Comparison of ENCODE assay signal across 15 cellular contexts in the genomic region with DNA sequence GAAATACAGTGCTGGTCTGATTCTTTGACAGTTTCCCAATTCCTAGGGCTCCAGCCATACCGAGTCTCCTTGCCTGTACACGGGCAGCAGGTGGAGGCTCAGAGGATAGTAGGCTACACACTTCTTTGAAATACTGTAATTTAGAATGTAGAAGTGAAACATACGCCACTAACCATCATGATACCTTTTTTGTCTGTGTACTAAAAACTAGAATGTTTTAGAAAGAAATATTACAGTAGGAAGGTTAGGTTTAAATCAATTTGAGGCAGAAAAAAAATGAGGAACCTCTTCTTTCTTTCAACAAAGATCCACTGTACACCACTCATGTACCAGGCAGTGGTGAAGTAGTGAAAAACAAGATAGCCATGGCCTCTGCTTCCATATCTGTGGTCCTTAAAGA.
A peak's percentile ranks its signal among the peaks of the same experiment; 100 is the strongest.
DNase-seq lines count a peak whose midpoint lies in the region; ATAC-seq and TF ChIP-seq lines count a peak whose summit lies in the region.
"Had no signal": no experiment of that assay in that cellular context is flagged by ENCODE, and none has a peak within 500 bp of the region (broad histone marks: within the 10 kb centered on the region; RNA-seq: fewer than 3 reads in every experiment).

No MANE protein-coding gene starts in this region.

- DNase-seq in T-helper 2 cell treated with Interferon-gamma antibody and Interleukin-4, amounts not matched to agents 5 μg/mL and 100 μg/mL, for 36 hours (ENCODE audit: low spot score) = no peak
- DNase-seq in T-helper 2 cell (no peak), mesothelial cell of epicardium (ENCODE audit: low spot score in 2 of 2, unreplicated experiment in 2 of 2) (no peak), NCI-H82 (lab: John Stamatoyannopoulos, UW) (no peak), GM19238 (ENCODE audit: insufficient read length, low spot score) (no peak)
- no peak for DNase-seq in stimulated activated naive CD4-positive, alpha-beta T cell (lab: John Stamatoyannopoulos, UW)
- DNase-seq: 8988T; Karpas-422; left cardiac atrium; naive thymus-derived CD4-positive, alpha-beta T cell; Peyer's patch; T-helper 17 cell; tibial artery had no signal

- peak; percentile 61 for ATAC-seq in GM21619 (IDR thresholded peaks at IDR 0.05; ENCODE audit: unreplicated experiment)
- peak; percentile 46 for ATAC-seq in HG03095 (IDR thresholded peaks at IDR 0.05; ENCODE audit: unreplicated experiment)
- ATAC-seq: left cardiac atrium; naive thymus-derived CD4-positive, alpha-beta T cell; T-helper 17 cell had no signal

- H3K4me1 Mint-ChIP-seq in T-helper 2 cell treated with Interferon-gamma antibody and Interleukin-4, amounts not matched to agents 5 μg/mL and 100 μg/mL, for 36 hours (ENCODE audit: low read depth) = peaks cover 27% of the 10 kb centered on the region
- H3K4me1 Mint-ChIP-seq in mesothelial cell of epicardium = peaks cover 11% of the 10 kb centered on the region

- no peaks in the 10 kb centered on the region for H3K36me3 Mint-ChIP-seq in T-helper 2 cell treated with Interferon-gamma antibody and Interleukin-4, amounts not matched to agents 5 μg/mL and 100 μg/mL, for 36 hours (ENCODE audit: low read depth)
- no peaks in the 10 kb centered on the region for H3K36me3 Mint-ChIP-seq in mesothelial cell of epicardium

- H3K4me3 Mint-ChIP-seq in T-helper 2 cell treated with Interferon-gamma antibody and Interleukin-4, amounts not matched to agents 5 μg/mL and 100 μg/mL, for 36 hours = peak overlapping the region; percentile 53
- no peak overlapping the region for H3K4me3 Mint-ChIP-seq in mesothelial cell of epicardium
- H3K4me3 Mint-ChIP-seq: T-helper 17 cell had no signal

- no peak for TF ChIP-seq CTCF in mesothelial cell of epicardium (IDR thresholded peaks at IDR 0.05; ENCODE audit: unreplicated experiment)

- H3K27ac Mint-ChIP-seq in T-helper 2 cell treated with Interferon-gamma antibody and Interleukin-4, amounts not matched to agents 5 μg/mL and 100 μg/mL, for 36 hours = no peak overlapping the region
- peak overlapping the region; percentile 61 for H3K27ac Mint-ChIP-seq in mesothelial cell of epicardium
- H3K27ac Mint-ChIP-seq: T-helper 17 cell had no signal

- H3K9me3 Mint-ChIP-seq in T-helper 2 cell treated with Interferon-gamma antibody and Interleukin-4, amounts not matched to agents 5 μg/mL and 100 μg/mL, for 36 hours = no peaks in the 10 kb centered on the region
- no peaks in the 10 kb centered on the region for H3K9me3 Mint-ChIP-seq in mesothelial cell of epicardium

- H3K27me3 Mint-ChIP-seq in T-helper 2 cell treated with Interferon-gamma antibody and Interleukin-4, amounts not matched to agents 5 μg/mL and 100 μg/mL, for 36 hours (ENCODE audit: low read depth) = peaks cover 80% of the 10 kb centered on the region
- H3K27me3 Mint-ChIP-seq in mesothelial cell of epicardium (ENCODE audit: low read depth) = no peaks in the 10 kb centered on the region
